4 cellular contexts compared by ENCODE assay signal in genomic region chr20:811771-812474, GRCh38. TPM values are rescaled to one million over a fixed set of nuclear protein-coding genes. Genes with fewer than 3 reads are reported as not detected.
"Had no signal": no experiment of that assay in that cellular context is flagged by ENCODE, and none has a peak within 500 bp of the region (broad histone marks: within the 10 kb centered on the region; RNA-seq: fewer than 3 reads in every experiment).

No MANE protein-coding gene starts in this region.

RNA-seq across cellular contexts. Expression of gene SLC52A3, which starts 43.6 kb away (rescaled TPM):
- total RNA-seq: HepG2, IMR-90, OCI-LY7, SJSA1 had no signal
- polyA plus RNA-seq: IMR-90 had no signal
